ENCODE assay signal across 27 cellular contexts in the genomic region with DNA sequence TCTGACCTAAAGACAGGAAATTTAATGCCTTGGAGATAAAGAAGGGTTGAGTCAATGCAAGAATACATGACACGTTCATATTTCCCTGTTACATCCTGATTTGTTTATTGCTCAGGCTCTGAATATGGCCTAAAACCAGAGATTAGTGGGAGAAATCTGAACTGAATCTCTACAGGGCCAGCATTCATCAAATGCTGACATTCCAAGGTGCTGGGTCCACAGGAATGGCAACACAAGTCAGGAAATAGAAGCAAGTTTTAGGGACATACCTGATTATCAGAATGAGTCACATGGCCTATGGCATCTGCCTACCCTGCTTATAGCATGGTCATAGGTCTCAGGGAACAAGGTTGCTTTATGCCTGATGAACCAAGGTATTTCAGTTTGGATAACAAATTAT.
"Had no signal": no experiment of that assay in that cellular context is flagged by ENCODE, and none has a peak within 500 bp of the region (broad histone marks: within the 10 kb centered on the region; RNA-seq: fewer than 3 reads in every experiment).

No MANE protein-coding gene starts in this region.

- H3K36me3 ChIP-seq: stomach, suprapubic skin, thoracic aorta, thyroid gland, tibial artery, tibial nerve, transverse colon, upper lobe of left lung, upper lobe of right lung, uterus, vagina had no signal

- H3K9me3 ChIP-seq: suprapubic skin, testis, thoracic aorta, thyroid gland, tibial artery, tibial nerve, transverse colon, upper lobe of left lung, upper lobe of right lung, uterus, vagina had no signal

- H3K27me3 Mint-ChIP-seq: type B pancreatic cell had no signal

- H3K27ac Mint-ChIP-seq: stimulated activated effector memory CD8-positive, alpha-beta T cell treated with anti-CD3 and anti-CD28 coated beads, Interleukin-12 subunit alpha, Interleukin-12 subunit beta, amount 100 ng/mL, for 72 hours; stimulated activated memory B cell treated with anti-CD40 and anti-IgM and Interleukin-4, amounts not matched to agents 10 μg/mL and 1 μg/mL and 100 μg/mL, for 72 hours; stimulated activated naive B cell treated with anti-CD40 and anti-IgM and Interleukin-4, amounts not matched to agents 10 μg/mL and 1 μg/mL and 100 μg/mL, for 72 hours; stimulated activated naive CD8-positive, alpha-beta T cell treated with anti-CD3 and anti-CD28 coated beads, Interleukin-15, amount 100 ng/mL, for 72 hours; stimulated activated naive CD8-positive, alpha-beta T cell treated with anti-CD3 and anti-CD28 coated beads, Interleukin-15, Interleukin-2, amounts not matched to agents 100 ng/mL and 50 ng/mL, for 24 hours; type B pancreatic cell had no signal

- H3K4me3 Mint-ChIP-seq: stimulated activated effector memory CD8-positive, alpha-beta T cell treated with anti-CD3 and anti-CD28 coated beads, Interleukin-12 subunit alpha, Interleukin-12 subunit beta, amount 100 ng/mL, for 72 hours; stimulated activated memory B cell treated with anti-CD40 and anti-IgM and Interleukin-4, amounts not matched to agents 10 μg/mL and 1 μg/mL and 100 μg/mL, for 72 hours; stimulated activated naive B cell treated with anti-CD40 and anti-IgM and Interleukin-4, amounts not matched to agents 10 μg/mL and 1 μg/mL and 100 μg/mL, for 72 hours; stimulated activated naive CD8-positive, alpha-beta T cell treated with anti-CD3 and anti-CD28 coated beads, Interleukin-15, amount 100 ng/mL, for 72 hours; stimulated activated naive CD8-positive, alpha-beta T cell treated with anti-CD3 and anti-CD28 coated beads, Interleukin-15, Interleukin-2, amounts not matched to agents 100 ng/mL and 50 ng/mL, for 24 hours; type B pancreatic cell had no signal

- H3K27ac ChIP-seq: stomach, suprapubic skin, testis, thoracic aorta, thyroid gland, tibial artery, tibial nerve, transverse colon, upper lobe of left lung, upper lobe of right lung, uterus, vagina had no signal

- H3K4me1 ChIP-seq: stomach, suprapubic skin, testis, thyroid gland, tibial artery, tibial nerve, transverse colon, upper lobe of left lung, upper lobe of right lung, uterus, vagina had no signal

- H3K9me3 Mint-ChIP-seq: stimulated activated effector memory CD8-positive, alpha-beta T cell treated with anti-CD3 and anti-CD28 coated beads, Interleukin-12 subunit alpha, Interleukin-12 subunit beta, amount 100 ng/mL, for 72 hours; stimulated activated naive CD8-positive, alpha-beta T cell treated with anti-CD3 and anti-CD28 coated beads, Interleukin-15, amount 100 ng/mL, for 72 hours; stimulated activated naive CD8-positive, alpha-beta T cell treated with anti-CD3 and anti-CD28 coated beads, Interleukin-15, Interleukin-2, amounts not matched to agents 100 ng/mL and 50 ng/mL, for 24 hours; type B pancreatic cell had no signal

- H3K4me3 ChIP-seq: stomach, suprapubic skin, testis, thoracic aorta, thyroid gland, tibial artery, tibial nerve, transverse colon, upper lobe of left lung, upper lobe of right lung, uterus, vagina had no signal

- DNase-seq: stimulated activated CD4-positive, alpha-beta T cell treated with anti-CD3 and anti-CD28 coated beads, Interleukin-2, amount 100 ng/mL, for 48 hours; stimulated activated CD4-positive, alpha-beta T cell treated with anti-CD3 and anti-CD28 coated beads, Interleukin-4, amount 100 ng/mL, for 1 hour; stimulated activated CD4-positive, alpha-beta T cell treated with anti-CD3 and anti-CD28 coated beads, Interleukin-4, amount 100 ng/mL, for 24 hours; stimulated activated CD4-positive, alpha-beta T cell treated with anti-CD3 and anti-CD28 coated beads, Interleukin-4, amount 100 ng/mL, for 4 hours; stimulated activated CD8-positive, alpha-beta memory T cell treated with anti-CD3 and anti-CD28 coated beads, Interleukin-4, amount 100 ng/mL, for 48 hours; stimulated activated naive B cell treated with anti-CD40 and anti-IgM and Interleukin-4, amounts not matched to agents 10 μg/mL and 1 μg/mL and 100 μg/mL, for 72 hours; stimulated activated naive CD4-positive, alpha-beta T cell; stimulated activated naive CD4-positive, alpha-beta T cell treated with Interleukin-2 at 50 U/mL for 16 hours; stimulated activated naive CD8-positive, alpha-beta T cell treated with anti-CD3 and anti-CD28 coated beads, Interleukin-15, amount 100 ng/mL, for 72 hours; stimulated activated naive CD8-positive, alpha-beta T cell treated with anti-CD3 and anti-CD28 coated beads, Interleukin-15, Interleukin-2, amounts not matched to agents 100 U/mL and 50 U/mL, for 24 hours; stomach; substantia nigra; testis; thyroid gland; tibial artery; transverse colon; upper lobe of left lung; upper lobe of right lung; uterus had no signal

- H3K27me3 ChIP-seq: suprapubic skin, testis, thyroid gland, tibial artery, tibial nerve, transverse colon, upper lobe of left lung, upper lobe of right lung, uterus, vagina had no signal

- H3K36me3 Mint-ChIP-seq: stimulated activated effector memory CD8-positive, alpha-beta T cell treated with anti-CD3 and anti-CD28 coated beads, Interleukin-12 subunit alpha, Interleukin-12 subunit beta, amount 100 ng/mL, for 72 hours; stimulated activated memory B cell treated with anti-CD40 and anti-IgM and Interleukin-4, amounts not matched to agents 10 μg/mL and 1 μg/mL and 100 μg/mL, for 72 hours; stimulated activated naive B cell treated with anti-CD40 and anti-IgM and Interleukin-4, amounts not matched to agents 10 μg/mL and 1 μg/mL and 100 μg/mL, for 72 hours; type B pancreatic cell had no signal

- H3K4me1 Mint-ChIP-seq: stimulated activated effector memory CD8-positive, alpha-beta T cell treated with anti-CD3 and anti-CD28 coated beads, Interleukin-12 subunit alpha, Interleukin-12 subunit beta, amount 100 ng/mL, for 72 hours; stimulated activated memory B cell treated with anti-CD40 and anti-IgM and Interleukin-4, amounts not matched to agents 10 μg/mL and 1 μg/mL and 100 μg/mL, for 72 hours; stimulated activated naive B cell treated with anti-CD40 and anti-IgM and Interleukin-4, amounts not matched to agents 10 μg/mL and 1 μg/mL and 100 μg/mL, for 72 hours; stimulated activated naive CD8-positive, alpha-beta T cell treated with anti-CD3 and anti-CD28 coated beads, Interleukin-15, amount 100 ng/mL, for 72 hours had no signal
